7 cellular contexts compared by ENCODE assay signal in the genomic region with DNA sequence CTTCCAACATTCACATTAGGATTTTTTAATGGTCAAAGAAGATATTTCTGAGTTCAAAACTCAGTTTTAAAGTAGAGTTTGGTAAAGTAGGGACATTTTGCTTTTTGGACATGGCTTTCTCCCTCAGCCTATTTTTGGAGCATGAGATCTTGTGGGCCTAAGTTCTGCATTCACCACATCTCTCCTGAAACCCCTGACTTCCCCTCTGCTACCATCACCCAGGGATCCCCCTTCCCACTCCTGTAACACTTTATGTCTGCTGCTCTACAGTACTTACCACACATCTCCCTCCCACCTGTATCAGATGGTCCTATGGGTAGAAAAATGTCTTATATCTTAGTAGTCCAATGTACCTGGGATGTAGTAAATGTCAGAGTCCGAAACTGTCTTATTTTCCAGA. TPM values are rescaled to one million over a fixed set of nuclear protein-coding genes. Genes with fewer than 3 reads are reported as not detected.
DNase-seq lines count a peak whose midpoint lies in the region; ATAC-seq and TF ChIP-seq lines count a peak whose summit lies in the region.

No MANE protein-coding gene starts in this region.

- ATAC-seq in GM18858 (IDR thresholded peaks at IDR 0.05; ENCODE audit: unreplicated experiment) = peak; percentile 47
- ATAC-seq in GM21528 (IDR thresholded peaks at IDR 0.05; ENCODE audit: low FRiP score, unreplicated experiment) = peak; percentile 45
- peak; percentile 39 for ATAC-seq in HG03565 (IDR thresholded peaks at IDR 0.05; ENCODE audit: unreplicated experiment)
- ATAC-seq in memory B cell (ENCODE audit: low read depth) = no peak

- H3K27me3 Mint-ChIP-seq in memory B cell (no peaks in the 10 kb centered on the region), MCF 10A (ENCODE audit: insufficient read depth, unreplicated experiment) (no peaks in the 10 kb centered on the region)

- TF ChIP-seq CTCF in MCF 10A (IDR thresholded peaks at IDR 0.05; ENCODE audit: unreplicated experiment) = no peak

- peak overlapping the region; percentile 56 for H3K27ac Mint-ChIP-seq in memory B cell
- H3K27ac Mint-ChIP-seq in MCF 10A (ENCODE audit: low read depth, unreplicated experiment) = no peak overlapping the region

- H3K4me3 Mint-ChIP-seq in memory B cell (peak overlapping the region; percentile 57), MCF 10A (ENCODE audit: unreplicated experiment) (no peak overlapping the region)

- CTCF ChIA-PET in MCF 10A (lab: Yijun Ruan, JAX) = interaction anchor here (0.6 to 1.2 kb wide), 3 partner anchors 12 to 392 kb away, joined by 3 to 4 read pairs (median 4); no protein-coding TSS in a partner anchor

- DNase-seq in memory B cell (ENCODE audit: low spot score in 2 of 2) = no peak
- no peak for DNase-seq in NCI-H774 (lab: John Stamatoyannopoulos, UW)
- no peak for DNase-seq in MCF 10A (ENCODE audit: unreplicated experiment)
- no peak for DNase-seq in anterior cingulate cortex (lab: John Stamatoyannopoulos, UW)

- intact Hi-C loops in MCF 10A (cut with micrococcal nuclease) = no loop called here

- no peaks in the 10 kb centered on the region for H3K36me3 Mint-ChIP-seq in memory B cell
- no peaks in the 10 kb centered on the region for H3K36me3 Mint-ChIP-seq in MCF 10A (ENCODE audit: insufficient read depth, unreplicated experiment)

- no peaks in the 10 kb centered on the region for H3K9me3 Mint-ChIP-seq in memory B cell
- no peaks in the 10 kb centered on the region for H3K9me3 Mint-ChIP-seq in MCF 10A (ENCODE audit: unreplicated experiment)

- POLR2A ChIA-PET in MCF 10A (lab: Yijun Ruan, JAX) = no interaction called here

- H3K4me1 Mint-ChIP-seq in memory B cell = peaks cover 38% of the 10 kb centered on the region
- H3K4me1 Mint-ChIP-seq in MCF 10A (ENCODE audit: insufficient read depth, unreplicated experiment) = peaks cover 8% of the 10 kb centered on the region

- BruUV-seq in MCF 10A (replicated peaks; lab: Mats Ljungman, UMichigan) = no TSS peak

RNA-seq across cellular contexts. Expression of a gene that starts 48.2 kb away (rescaled TPM):
- total RNA-seq in MCF 10A (2022) = 4.3 and 6.6 TPM in 2 replicates
